In the genomic region with DNA sequence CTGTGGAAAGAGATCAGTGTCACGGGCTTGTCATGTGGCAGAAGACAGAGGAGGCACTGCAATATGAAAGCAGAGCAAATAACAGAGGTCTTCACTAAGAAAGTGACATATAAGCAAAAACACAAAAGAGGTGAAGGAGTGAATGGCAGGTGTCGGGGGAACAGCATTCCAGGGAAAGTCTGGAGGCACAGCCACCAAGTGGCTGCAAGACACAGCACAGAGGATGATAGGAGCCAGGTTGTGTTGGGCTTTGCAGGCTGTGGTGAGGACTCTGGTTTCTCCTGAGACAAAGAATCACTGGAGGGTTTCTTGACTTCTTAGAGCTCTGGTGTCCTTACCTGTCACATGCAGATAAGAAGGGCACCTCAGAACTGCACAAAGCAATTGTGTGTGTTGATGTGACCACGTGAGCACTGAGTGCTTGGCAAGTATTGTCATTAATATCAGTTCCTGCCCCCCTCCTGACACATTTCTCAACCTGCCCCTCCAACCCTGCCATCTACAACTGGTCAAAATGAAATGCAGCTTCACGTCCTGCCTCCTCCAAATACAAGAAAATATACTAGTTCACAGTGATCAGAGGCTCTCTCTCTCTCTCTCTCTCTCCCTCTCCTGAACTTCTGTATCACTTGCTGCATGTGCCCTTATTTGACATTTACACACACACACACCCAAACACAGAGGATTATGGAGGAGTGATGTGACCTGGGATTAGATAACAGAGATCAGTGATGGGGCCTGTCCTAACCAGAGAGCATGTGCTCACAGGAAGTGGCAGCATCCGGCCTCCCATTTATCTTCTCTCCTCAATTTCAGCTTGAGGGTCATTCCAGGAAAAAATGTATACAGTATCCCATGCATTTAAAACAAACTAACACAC, we compare ENCODE assay signal across 11 cellular contexts.
DNase-seq lines count a peak whose midpoint lies in the region; ATAC-seq and TF ChIP-seq lines count a peak whose summit lies in the region.
"Had no signal": no experiment of that assay in that cellular context is flagged by ENCODE, and none has a peak within 500 bp of the region (broad histone marks: within the 10 kb centered on the region; RNA-seq: fewer than 3 reads in every experiment).

No MANE protein-coding gene starts in this region.

- TF ChIP-seq CTCF in RWPE2 (IDR thresholded peaks at IDR 0.05; ENCODE audit: poor library complexity, severe bottlenecking) (no peak), osteocyte (IDR thresholded peaks at IDR 0.05) (no peak), coronary artery (IDR thresholded peaks at IDR 0.05) (no peak)

- H3K4me1 Mint-ChIP-seq in osteocyte (ENCODE audit: unreplicated experiment), result peaks cover 85% of the 10 kb centered on the region

- H3K4me3 ChIP-seq in RWPE2 (ENCODE audit: severe bottlenecking) (no peak overlapping the region), coronary artery (no peak overlapping the region)
- H3K4me3 ChIP-seq: right atrium auricular region had no signal

- no peaks in the 10 kb centered on the region for H3K27me3 ChIP-seq in RWPE2 (ENCODE audit: insufficient read depth, poor library complexity, severe bottlenecking)
- H3K27me3 ChIP-seq: right atrium auricular region had no signal

- 0 out of 2 replicates have a peak, but pooled peaks cover 2% of the 10 kb centered on the region for H3K36me3 ChIP-seq in RWPE2 (ENCODE audit: low read depth)
- H3K36me3 ChIP-seq: right atrium auricular region had no signal

- DNase-seq in G401 (ENCODE audit: low spot score), result peak; percentile 43
- DNase-seq in RWPE2 (ENCODE audit: low spot score), result no peak
- DNase-seq in epithelial cell of prostate (ENCODE audit: low read depth, low spot score), result no peak
- no peak for DNase-seq in osteocyte (ENCODE audit: extremely low spot score, unreplicated experiment)
- DNase-seq in DMS 273 (lab: John Stamatoyannopoulos, UW; ENCODE audit: unreplicated experiment), result no peak
- DNase-seq in activated T-cell treated with anti-CD3 and anti-CD28 coated beads, Interleukin-2, amount 50 U/mL, for 1 hour, result no peak
- no peak for DNase-seq in coronary artery (ENCODE audit: low spot score)
- DNase-seq in NCI-H2227 treated with DMSO at 0.1 percent for 48 hours (lab: John Stamatoyannopoulos, UW), result no peak
- DNase-seq: CD4-positive, alpha-beta memory T cell had no signal

- no peaks in the 10 kb centered on the region for H3K27me3 Mint-ChIP-seq in osteocyte (ENCODE audit: unreplicated experiment)
- H3K27me3 Mint-ChIP-seq: CD4-positive, alpha-beta memory T cell had no signal

- H3K27ac ChIP-seq in RWPE2 (ENCODE audit: poor library complexity, severe bottlenecking) (peak overlapping the region; percentile 97), epithelial cell of prostate (peak overlapping the region; percentile 62), coronary artery (no peak overlapping the region)
- H3K27ac ChIP-seq: right atrium auricular region, VCaP had no signal

- H3K27ac Mint-ChIP-seq in osteocyte (ENCODE audit: unreplicated experiment), result peak overlapping the region; percentile 83

- no peak for ATAC-seq in RWPE2 (ENCODE audit: low read depth)

- in situ Hi-C loops in G401 (cut with HindIII; ENCODE audit: low sequenced_read_pairs), result no loop called here

- no peaks in the 10 kb centered on the region for H3K9me3 Mint-ChIP-seq in osteocyte (ENCODE audit: unreplicated experiment)

- H3K9me3 ChIP-seq in RWPE2 (ENCODE audit: severe bottlenecking), result no peaks in the 10 kb centered on the region
- H3K9me3 ChIP-seq: right atrium auricular region had no signal

- no peak overlapping the region for H3K4me3 Mint-ChIP-seq in osteocyte (ENCODE audit: unreplicated experiment)

- peaks cover 60% of the 10 kb centered on the region for H3K4me1 ChIP-seq in RWPE2 (ENCODE audit: insufficient read depth, poor library complexity, severe bottlenecking)
- H3K4me1 ChIP-seq: right atrium auricular region had no signal

- H3K36me3 Mint-ChIP-seq in osteocyte (ENCODE audit: unreplicated experiment), result no peaks in the 10 kb centered on the region

Comparison
In these comparisons a context has a peak if more than half of its experiments do, and no peak if none do; other contexts are left out.
1. H3K27ac ChIP-seq: peak in RWPE2 (single experiment) and epithelial cell of prostate (single experiment); none in coronary artery (0 of 2).